In the genomic region with DNA sequence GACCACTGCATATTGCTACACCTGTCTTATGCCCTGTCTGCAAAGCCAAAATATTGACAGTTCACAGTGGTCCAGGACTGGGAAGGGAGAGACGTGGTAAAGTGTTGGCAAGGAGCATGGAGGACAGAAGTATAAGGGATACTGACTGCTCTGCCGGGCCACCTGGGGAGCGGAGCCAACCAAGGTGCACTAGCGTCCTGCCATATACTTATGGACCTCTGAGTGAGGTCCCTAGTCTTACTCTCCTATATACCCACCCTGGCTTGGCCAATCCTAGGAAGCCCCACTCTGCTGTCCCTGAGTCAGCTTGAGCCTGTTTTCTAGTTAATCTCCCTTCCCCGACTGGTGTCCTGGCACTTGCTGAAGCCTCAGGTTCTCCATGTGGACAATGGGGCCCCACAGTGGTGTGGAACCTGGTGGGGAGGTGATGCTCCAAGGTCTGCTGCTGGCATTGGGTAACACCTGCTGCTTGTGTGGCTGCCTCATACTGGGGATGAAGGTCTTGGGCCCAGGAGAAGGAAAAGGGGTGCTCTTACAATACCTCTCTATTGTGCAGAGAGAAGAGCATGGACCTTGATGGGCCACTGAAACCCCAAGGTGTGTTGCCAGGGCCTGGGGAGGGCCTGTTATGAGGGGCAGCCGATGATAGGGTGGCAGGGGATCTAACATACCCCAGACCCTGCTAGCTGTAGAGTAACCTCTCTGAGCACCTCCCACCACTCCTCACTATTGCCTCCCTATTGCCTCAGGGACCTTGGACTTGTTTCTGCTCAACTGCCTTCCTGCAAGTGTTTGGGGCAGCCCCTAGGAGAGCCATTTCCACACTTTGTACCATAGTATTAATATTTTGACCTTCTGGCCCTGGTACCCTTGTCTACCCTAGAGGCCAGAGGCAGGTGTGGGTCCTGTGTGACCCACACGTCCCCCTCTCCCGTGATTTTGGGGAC, we compare ENCODE assay signal across 1 cellular context.
TF ChIP-seq lines count a peak whose summit lies in the region.

No MANE protein-coding gene starts in this region.

TF ChIP-seq in GM12878, 131 proteins besides CTCF, POLR2A, EP300 and RAD21:
- TF ChIP-seq POLR2AphosphoS2 (IDR thresholded peaks at IDR 0.05; ENCODE audit: low read depth, low read length) (no peak), MYB (IDR thresholded peaks at IDR 0.05; ENCODE audit: borderline replicate concordance, low read depth, low read length) (no peak), ESRRA (IDR thresholded peaks at IDR 0.05; ENCODE audit: low read length) (no peak), NFXL1 (IDR thresholded peaks at IDR 0.05; ENCODE audit: borderline replicate concordance) (no peak), ZZZ3 (IDR thresholded peaks at IDR 0.05; ENCODE audit: control insufficient read depth, insufficient read length, low read depth) (no peak)
